Comparison of ENCODE assay signal across 1 cellular context in genomic region chr11:126280595-126280994, GRCh38.
TF ChIP-seq lines count a peak whose summit lies in the region.

No MANE protein-coding gene starts in this region.

TF ChIP-seq in GM23338, 12 proteins besides CTCF, POLR2A, EP300 and RAD21 (continued from another document):
- TF ChIP-seq ZNF462 (CRISPR knock-in tag; IDR thresholded peaks at IDR 0.05): no peak
- no peak for TF ChIP-seq REST (IDR thresholded peaks at IDR 0.05; ENCODE audit: unreplicated experiment)
- TF ChIP-seq JUNB (IDR thresholded peaks at IDR 0.05; ENCODE audit: unreplicated experiment): no peak
- TF ChIP-seq ETS1 (IDR thresholded peaks at IDR 0.05): no peak
- no peak for TF ChIP-seq STAT1 (IDR thresholded peaks at IDR 0.05; ENCODE audit: unreplicated experiment)
- TF ChIP-seq CREB1 (CRISPR knock-in tag; IDR thresholded peaks at IDR 0.05; ENCODE audit: low read depth): no peak
- no peak for TF ChIP-seq ZNF331 (CRISPR knock-in tag; IDR thresholded peaks at IDR 0.05; ENCODE audit: low read depth)
